In the genomic region with DNA sequence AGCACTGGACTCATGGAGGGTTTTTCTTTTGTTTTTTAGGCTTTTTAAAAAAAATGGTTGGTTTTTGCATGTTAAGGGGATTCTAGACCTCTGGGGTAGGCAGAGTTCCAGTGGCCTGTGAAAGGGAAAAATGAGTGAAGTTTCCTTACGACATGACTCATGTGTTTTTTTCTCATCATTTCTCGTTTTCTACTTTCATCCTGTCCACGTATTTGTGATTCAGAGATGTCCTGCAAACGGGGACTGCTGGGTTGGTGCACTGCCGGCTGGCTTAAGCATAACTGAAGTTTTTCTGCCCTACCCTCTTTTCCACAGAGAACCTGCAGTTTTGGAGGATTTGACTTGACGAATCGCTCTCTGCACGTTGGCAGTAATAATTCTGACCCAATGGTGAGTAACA, we compare ENCODE assay signal across 10 cellular contexts.
DNase-seq lines count a peak whose midpoint lies in the region; ATAC-seq and TF ChIP-seq lines count a peak whose summit lies in the region.
"Had no signal": no experiment of that assay in that cellular context is flagged by ENCODE, and none has a peak within 500 bp of the region (broad histone marks: within the 10 kb centered on the region; RNA-seq: fewer than 3 reads in every experiment).

No MANE protein-coding gene starts in this region.

- H3K9ac ChIP-seq in GM23248 (peak overlapping the region; percentile 93), fibroblast of lung (ENCODE audit: insufficient read depth, low read length) (peak overlapping the region; percentile 73)
- H3K9ac ChIP-seq: KMS-11 had no signal

- H4K20me1 ChIP-seq in GM23248 (ENCODE audit: insufficient read depth) (no peaks in the 10 kb centered on the region), fibroblast of lung (ENCODE audit: control insufficient read depth, extremely low read depth, insufficient read depth, low read length) (no peaks in the 10 kb centered on the region)

- peaks cover 50% of the 10 kb centered on the region for H3K79me2 ChIP-seq in GM23248 (ENCODE audit: insufficient read depth)
- peaks cover 2% of the 10 kb centered on the region for H3K79me2 ChIP-seq in fibroblast of lung (ENCODE audit: control insufficient read depth, insufficient read depth, low read length)

- no peaks in the 10 kb centered on the region for H3K9me3 ChIP-seq in GM23248 (ENCODE audit: low read depth)
- H3K9me3 ChIP-seq in SJSA1 (replicated peaks), result no peaks in the 10 kb centered on the region
- no peaks in the 10 kb centered on the region for H3K9me3 ChIP-seq in fibroblast of lung (ENCODE audit: control insufficient read depth, insufficient read depth, low read depth, low read length)

- no peaks in the 10 kb centered on the region for H3K9me2 ChIP-seq in GM23248 (ENCODE audit: insufficient read depth)

- H3K4me1 ChIP-seq in GM23248 (ENCODE audit: insufficient read depth) (peaks cover 82% of the 10 kb centered on the region), SJSA1 (replicated peaks) (peaks cover 54% of the 10 kb centered on the region), fibroblast of lung (ENCODE audit: control insufficient read depth, extremely low read depth, insufficient read depth, low read length) (peaks cover 49% of the 10 kb centered on the region)

- peak overlapping the region; percentile 64 for H3K4me3 ChIP-seq in GM23248
- H3K4me3 ChIP-seq in SJSA1, result peak overlapping the region; percentile 27
- peak overlapping the region; percentile 48 to 54 (median 52) for H3K4me3 ChIP-seq in fibroblast of lung (replicated peaks in 1 of 4; ENCODE audit: control extremely low read depth in 1 of 4, insufficient read depth in 1 of 4, low read depth in 3 of 4, low read length in 4 of 4)

- H3K4me3 Mint-ChIP-seq in stimulated activated effector memory CD8-positive, alpha-beta T cell treated with anti-CD3 and anti-CD28 coated beads, Interleukin-12 subunit alpha, Interleukin-12 subunit beta, amount 100 ng/mL, for 72 hours, result peak overlapping the region; percentile 50

- in situ Hi-C loops in GM23248 (cut with MboI), result no loop called here

- H3F3A ChIP-seq in GM23248 (ENCODE audit: insufficient read depth), result peaks cover 91% of the 10 kb centered on the region

- ATAC-seq in stimulated activated effector memory CD8-positive, alpha-beta T cell treated with anti-CD3 and anti-CD28 coated beads, Interleukin-12 subunit alpha, Interleukin-12 subunit beta, amount 100 ng/mL, for 72 hours, result peak; percentile 78
- ATAC-seq in HG03280 (IDR thresholded peaks at IDR 0.05; ENCODE audit: unreplicated experiment), result no peak

- H3K9me3 Mint-ChIP-seq in stimulated activated effector memory CD8-positive, alpha-beta T cell treated with anti-CD3 and anti-CD28 coated beads, Interleukin-12 subunit alpha, Interleukin-12 subunit beta, amount 100 ng/mL, for 72 hours, result no peaks in the 10 kb centered on the region

- H3K4me1 Mint-ChIP-seq in stimulated activated effector memory CD8-positive, alpha-beta T cell treated with anti-CD3 and anti-CD28 coated beads, Interleukin-12 subunit alpha, Interleukin-12 subunit beta, amount 100 ng/mL, for 72 hours, result peaks cover 44% of the 10 kb centered on the region

- H2AFZ ChIP-seq in GM23248, result no peak overlapping the region
- H2AFZ ChIP-seq in fibroblast of lung (ENCODE audit: low read length), result no peak overlapping the region

- H3K36me3 Mint-ChIP-seq in stimulated activated effector memory CD8-positive, alpha-beta T cell treated with anti-CD3 and anti-CD28 coated beads, Interleukin-12 subunit alpha, Interleukin-12 subunit beta, amount 100 ng/mL, for 72 hours, result peaks cover 6% of the 10 kb centered on the region

- H3K27ac ChIP-seq in GM23248 (peak overlapping the region; percentile 100), SJSA1 (peak overlapping the region; percentile 96), fibroblast of lung (ENCODE audit: insufficient read depth, low read length) (peak overlapping the region; percentile 98)
- H3K27ac ChIP-seq: KMS-11 had no signal

- peaks cover 56% of the 10 kb centered on the region for H3K36me3 ChIP-seq in GM23248 (ENCODE audit: low read depth)
- H3K36me3 ChIP-seq in SJSA1, result no peaks in the 10 kb centered on the region
- peaks cover 5% of the 10 kb centered on the region for H3K36me3 ChIP-seq in fibroblast of lung (ENCODE audit: control insufficient read depth, insufficient read depth, low read length)

- H3K4me2 ChIP-seq in GM23248 (ENCODE audit: unreplicated experiment) (peak overlapping the region; percentile 92), fibroblast of lung (ENCODE audit: extremely low read depth, insufficient read depth, low read length) (peak overlapping the region; percentile 98)
- H3K4me2 ChIP-seq: KMS-11 had no signal

- DNase-seq in GM23248 (peak; percentile 89), SJSA1 (ENCODE audit: low read depth in 1 of 2, low spot score in 2 of 2) (peak in 1 of 2 experiments; percentile 83), fibroblast of lung (ENCODE audit: low read depth in 2 of 2) (peak; percentile 85 to 92), T-helper 9 cell (no peak), activated gamma-delta T cell (lab: John Stamatoyannopoulos, UW) (no peak), NCI-H69 (lab: John Stamatoyannopoulos, UW) (no peak)
- peak in 1 of 2 donors; percentile 56 for DNase-seq in stimulated activated effector memory CD8-positive, alpha-beta T cell treated with anti-CD3 and anti-CD28 coated beads, Interleukin-12 subunit alpha, Interleukin-12 subunit beta, amount 100 ng/mL, for 72 hours (ENCODE audit: low spot score in 2 of 2)
- DNase-seq: H7 had no signal

- WGBS in GM23248 (ENCODE audit: low coverage in 1 of 2, low lambda C conversion rate in 2 of 2, missing lambda C conversion rate in 2 of 2), 2 experiments, result 9 to 19% methylated on average over 8 of the region's 8 CpGs

- TF ChIP-seq CTCF in fibroblast of lung (conservative IDR thresholded peaks at IDR 0.05 in 1 of 2, IDR thresholded peaks at IDR 0.05 in 1 of 2; ENCODE audit: low read depth in 1 of 2, low read length in 2 of 2), result no peak

- no peaks in the 10 kb centered on the region for H3K27me3 ChIP-seq in GM23248 (replicated peaks; ENCODE audit: insufficient read depth)
- H3K27me3 ChIP-seq in SJSA1 (replicated peaks), result no peaks in the 10 kb centered on the region
- no peaks in the 10 kb centered on the region for H3K27me3 ChIP-seq in fibroblast of lung (ENCODE audit: control insufficient read depth, insufficient read depth, low read length)

- H3K27ac Mint-ChIP-seq in stimulated activated effector memory CD8-positive, alpha-beta T cell treated with anti-CD3 and anti-CD28 coated beads, Interleukin-12 subunit alpha, Interleukin-12 subunit beta, amount 100 ng/mL, for 72 hours, result peak overlapping the region; percentile 85

Comparison
In these comparisons a context has a peak if more than half of its experiments do, and no peak if none do; other contexts are left out.
1. DNase-seq: peak in GM23248 (single experiment) and fibroblast of lung (2 of 2); none in T-helper 9 cell (single experiment), activated gamma-delta T cell (single experiment) and NCI-H69 (single experiment).
2. Peak in every context shown above with its lines, with median percentiles within 50 percentile points of each other: H3K27ac ChIP-seq and H3K4me3 ChIP-seq.